ENCODE assay signal across 26 cellular contexts in genomic region chr12:113198286-113198685, GRCh38. TPM values are rescaled to one million over a fixed set of nuclear protein-coding genes. Genes with fewer than 3 reads are reported as not detected.
A peak's percentile ranks its signal among the peaks of the same experiment; 100 is the strongest.
DNase-seq lines count a peak whose midpoint lies in the region; ATAC-seq and TF ChIP-seq lines count a peak whose summit lies in the region.
"Had no signal": no experiment of that assay in that cellular context is flagged by ENCODE, and none has a peak within 500 bp of the region (broad histone marks: within the 10 kb centered on the region; RNA-seq: fewer than 3 reads in every experiment).

No MANE protein-coding gene starts in this region.

- no peak overlapping the region for H3K9ac ChIP-seq in PC-3 (ENCODE audit: low read length)

- H3K36me3 Mint-ChIP-seq in activated T-cell treated with anti-CD3 and anti-CD28 coated beads, Interleukin-2, amount 50 U/mL, for 24 hours (ENCODE audit: low read depth): peaks cover 6% of the 10 kb centered on the region
- H3K36me3 Mint-ChIP-seq in activated T-cell treated with anti-CD3 and anti-CD28 coated beads, Interleukin-2, amount 50 U/mL, for 72 hours (ENCODE audit: insufficient read depth in 2 of 2): no peaks in the 10 kb centered on the region
- H3K36me3 Mint-ChIP-seq in stimulated activated memory B cell treated with anti-CD40 and anti-IgM and Interleukin-4, amounts not matched to agents 10 μg/mL and 1 μg/mL and 100 μg/mL, for 72 hours: peaks cover 6% of the 10 kb centered on the region
- no peaks in the 10 kb centered on the region for H3K36me3 Mint-ChIP-seq in immature natural killer cell
- H3K36me3 Mint-ChIP-seq: activated naive CD8-positive, alpha-beta T cell had no signal

- H3K4me3 ChIP-seq in PC-3 (ENCODE audit: low read length): no peak overlapping the region
- H3K4me3 ChIP-seq: lower lobe of right lung, tibial artery had no signal

- H3K9me3 Mint-ChIP-seq in activated T-cell treated with anti-CD3 and anti-CD28 coated beads, Interleukin-2, amount 50 U/mL, for 24 hours: no peaks in the 10 kb centered on the region
- H3K9me3 Mint-ChIP-seq in activated T-cell treated with anti-CD3 and anti-CD28 coated beads, Interleukin-2, amount 50 U/mL, for 72 hours: no peaks in the 10 kb centered on the region
- H3K9me3 Mint-ChIP-seq in stimulated activated memory B cell treated with anti-CD40 and anti-IgM and Interleukin-4, amounts not matched to agents 10 μg/mL and 1 μg/mL and 100 μg/mL, for 72 hours: no peaks in the 10 kb centered on the region
- no peaks in the 10 kb centered on the region for H3K9me3 Mint-ChIP-seq in immature natural killer cell
- H3K9me3 Mint-ChIP-seq: stimulated activated naive CD8-positive, alpha-beta T cell treated with anti-CD3 and anti-CD28 coated beads, Interleukin-15, amount 100 ng/mL, for 72 hours had no signal

- H3K4me1 ChIP-seq in PC-3 (ENCODE audit: insufficient read depth, low read length): peaks cover 14% of the 10 kb centered on the region

- intact Hi-C loops in PC-3 (cut with micrococcal nuclease): loop anchor here (5.0 kb wide), 3 partner anchors 99 to 159 kb away; partner anchors contain the start of gene PLBD2

- peaks cover 3% of the 10 kb centered on the region for H3K4me1 Mint-ChIP-seq in activated T-cell treated with anti-CD3 and anti-CD28 coated beads, Interleukin-2, amount 50 U/mL, for 24 hours (ENCODE audit: low read depth)
- peaks cover 19% of the 10 kb centered on the region for H3K4me1 Mint-ChIP-seq in activated T-cell treated with anti-CD3 and anti-CD28 coated beads, Interleukin-2, amount 50 U/mL, for 72 hours (ENCODE audit: low read depth)
- H3K4me1 Mint-ChIP-seq in stimulated activated memory B cell treated with anti-CD40 and anti-IgM and Interleukin-4, amounts not matched to agents 10 μg/mL and 1 μg/mL and 100 μg/mL, for 72 hours: peaks cover 22% of the 10 kb centered on the region
- peaks cover 4 to 6% of the 10 kb centered on the region in 2 donors for H3K4me1 Mint-ChIP-seq in immature natural killer cell

- no peaks in the 10 kb centered on the region for H3K9me2 ChIP-seq in PC-3 (replicated peaks; ENCODE audit: low read length)

- H2AFZ ChIP-seq in PC-3 (ENCODE audit: low read length): no peak overlapping the region

- POLR2A ChIA-PET in PC-3 (lab: Charles Lee; ENCODE audit: unreplicated experiment): no interaction called here

- H3K36me3 ChIP-seq in PC-3 (ENCODE audit: low read depth, low read length): no peaks in the 10 kb centered on the region
- H3K36me3 ChIP-seq: lower lobe of right lung, tibial artery had no signal

- DNase-seq in activated T-cell treated with anti-CD3 and anti-CD28 coated beads, Interleukin-2, amount 50 U/mL, for 24 hours: no peak
- no peak for DNase-seq in activated T-cell treated with anti-CD3 and anti-CD28 coated beads, Interleukin-2, amount 50 U/mL, for 72 hours
- no peak for DNase-seq in PC-3
- DNase-seq in glomerular visceral epithelial cell (ENCODE audit: extremely low spot score): peak; percentile 78
- DNase-seq in T1000 (lab: John Stamatoyannopoulos, UW): no peak
- no peak for DNase-seq in immature natural killer cell
- DNase-seq: 8988T; activated CD4-positive, alpha-beta T cell treated with anti-CD3 and anti-CD28 coated beads for 4 hours; Caco-2; effector CD4-positive, alpha-beta T cell; erythroblast; foreskin melanocyte; hippocampal formation; lower lobe of right lung; NCI-H1436 treated with DMSO at 0.1 percent for 48 hours; NCI-H2171; NCI-H526 treated with DMSO at 0.1 percent for 48 hours; nucleus accumbens; Right ventricle myocardium superior; stimulated activated naive CD8-positive, alpha-beta T cell treated with anti-CD3 and anti-CD28 coated beads, Interleukin-15, amount 100 ng/mL, for 72 hours; SW 1271; tibial artery had no signal

- BruUV-seq in PC-3 (replicated peaks; lab: Mats Ljungman, UMichigan): no TSS peak

- no peak overlapping the region for H3K4me3 Mint-ChIP-seq in activated T-cell treated with anti-CD3 and anti-CD28 coated beads, Interleukin-2, amount 50 U/mL, for 24 hours
- H3K4me3 Mint-ChIP-seq in activated T-cell treated with anti-CD3 and anti-CD28 coated beads, Interleukin-2, amount 50 U/mL, for 72 hours: no peak overlapping the region
- no peak overlapping the region for H3K4me3 Mint-ChIP-seq in stimulated activated memory B cell treated with anti-CD40 and anti-IgM and Interleukin-4, amounts not matched to agents 10 μg/mL and 1 μg/mL and 100 μg/mL, for 72 hours
- no peak overlapping the region for H3K4me3 Mint-ChIP-seq in immature natural killer cell
- H3K4me3 Mint-ChIP-seq: activated naive CD8-positive, alpha-beta T cell; stimulated activated naive CD8-positive, alpha-beta T cell treated with anti-CD3 and anti-CD28 coated beads, Interleukin-15, amount 100 ng/mL, for 72 hours had no signal

- no peak for TF ChIP-seq CTCF in PC-3 (conservative IDR thresholded peaks at IDR 0.05; ENCODE audit: low read depth, low read length)

- no peaks in the 10 kb centered on the region for H4K20me1 ChIP-seq in PC-3 (ENCODE audit: low read length)

- no peak overlapping the region for H3K4me2 ChIP-seq in PC-3 (ENCODE audit: low read length)

- no peak for ATAC-seq in activated T-cell treated with anti-CD3 and anti-CD28 coated beads, Interleukin-2, amount 50 U/mL, for 72 hours (replicated peaks in 1 of 2)
- ATAC-seq in PC-3: no peak
- ATAC-seq in stimulated activated memory B cell treated with anti-CD40 and anti-IgM and Interleukin-4, amounts not matched to agents 10 μg/mL and 1 μg/mL and 100 μg/mL, for 72 hours: no peak
- ATAC-seq in GM21619 (IDR thresholded peaks at IDR 0.05; ENCODE audit: unreplicated experiment): no peak
- ATAC-seq: lower lobe of right lung; stimulated activated naive CD8-positive, alpha-beta T cell treated with anti-CD3 and anti-CD28 coated beads, Interleukin-15, amount 100 ng/mL, for 72 hours had no signal

- no peaks in the 10 kb centered on the region for H3K27me3 Mint-ChIP-seq in activated T-cell treated with anti-CD3 and anti-CD28 coated beads, Interleukin-2, amount 50 U/mL, for 24 hours
- no peaks in the 10 kb centered on the region for H3K27me3 Mint-ChIP-seq in activated T-cell treated with anti-CD3 and anti-CD28 coated beads, Interleukin-2, amount 50 U/mL, for 72 hours (ENCODE audit: low read depth)
- no peaks in the 10 kb centered on the region for H3K27me3 Mint-ChIP-seq in stimulated activated memory B cell treated with anti-CD40 and anti-IgM and Interleukin-4, amounts not matched to agents 10 μg/mL and 1 μg/mL and 100 μg/mL, for 72 hours
- H3K27me3 Mint-ChIP-seq in immature natural killer cell (ENCODE audit: low read depth in 3 of 3): peaks cover 0 to 1% (median 1%) of the 10 kb centered on the region in 3 donors
- H3K27me3 Mint-ChIP-seq: activated naive CD8-positive, alpha-beta T cell; stimulated activated naive CD8-positive, alpha-beta T cell treated with anti-CD3 and anti-CD28 coated beads, Interleukin-15, amount 100 ng/mL, for 72 hours had no signal

- peak overlapping the region; percentile 17 for H3K27ac Mint-ChIP-seq in activated T-cell treated with anti-CD3 and anti-CD28 coated beads, Interleukin-2, amount 50 U/mL, for 24 hours
- no peak overlapping the region for H3K27ac Mint-ChIP-seq in activated T-cell treated with anti-CD3 and anti-CD28 coated beads, Interleukin-2, amount 50 U/mL, for 72 hours
- H3K27ac Mint-ChIP-seq in stimulated activated memory B cell treated with anti-CD40 and anti-IgM and Interleukin-4, amounts not matched to agents 10 μg/mL and 1 μg/mL and 100 μg/mL, for 72 hours: peak overlapping the region; percentile 8
- peak overlapping the region in 2 of 6 donors; percentile 32 to 75 for H3K27ac Mint-ChIP-seq in immature natural killer cell
- H3K27ac Mint-ChIP-seq: activated naive CD8-positive, alpha-beta T cell had no signal

- no peaks in the 10 kb centered on the region for H3K9me3 ChIP-seq in PC-3 (ENCODE audit: low read length)
- H3K9me3 ChIP-seq: Caco-2, lower lobe of right lung, tibial artery had no signal

- H3K27me3 ChIP-seq in PC-3 (ENCODE audit: low read length): no peaks in the 10 kb centered on the region
- H3K27me3 ChIP-seq: tibial artery had no signal

- CTCF ChIA-PET in PC-3 (lab: Charles Lee): no interaction called here

- H3K79me2 ChIP-seq in PC-3 (ENCODE audit: low read length): no peaks in the 10 kb centered on the region

- peak overlapping the region; percentile 2; the same call in 1 of the 2 replicates for H3K27ac ChIP-seq in PC-3 (ENCODE audit: low read length)
- H3K27ac ChIP-seq: lower lobe of right lung, tibial artery had no signal

- no peaks in the 10 kb centered on the region for H3F3A ChIP-seq in PC-3 (ENCODE audit: low read length, unreplicated experiment)

RNA-seq across cellular contexts. Expression of gene RITA1, which starts 12.8 kb away (rescaled TPM):
- 10 to 100 TPM; 21.3 to 25.1 TPM for total RNA-seq in activated T-cell treated with anti-CD3 and anti-CD28 coated beads, Interleukin-2, amount 50 U/mL, for 72 hours
- total RNA-seq in PC-3 (2014; rRNA removed): 66.8 and 71.6 TPM in 2 replicates
- polyA plus RNA-seq in immature natural killer cell: 10 to 100 TPM; 31.3 to 36.6 (median 33.1) TPM

RNA-seq across cellular contexts. Expression of gene DDX54, which starts 13.0 kb away (rescaled TPM):
- 10 to 100 TPM; 81.4 to 82.7 TPM for total RNA-seq in activated T-cell treated with anti-CD3 and anti-CD28 coated beads, Interleukin-2, amount 50 U/mL, for 72 hours
- total RNA-seq in PC-3 (2014; rRNA removed): 158 and 309 TPM in 2 replicates
- 10 to 100 TPM in 2 of 3 donors, 1 to 10 TPM in 1; 7.8 to 34.2 (median 11.0) TPM for polyA plus RNA-seq in immature natural killer cell

RNA-seq across cellular contexts. Expression of gene TPCN1, which starts 23.0 kb away (rescaled TPM):
- total RNA-seq in activated T-cell treated with anti-CD3 and anti-CD28 coated beads, Interleukin-2, amount 50 U/mL, for 72 hours: 10 to 100 TPM; 74.7 to 84.0 TPM
- total RNA-seq in PC-3 (2014; rRNA removed): 19.0 and 29.3 TPM in 2 replicates
- polyA plus RNA-seq in immature natural killer cell: 1 to 10 TPM in 2 of 3 donors, not detected in 1; 3.0 to 3.1 TPM

RNA-seq across cellular contexts. Expression of gene CFAP73, which starts 48.8 kb away (rescaled TPM):
- 1 to 10 TPM; 2.0 to 2.1 TPM for total RNA-seq in activated T-cell treated with anti-CD3 and anti-CD28 coated beads, Interleukin-2, amount 50 U/mL, for 72 hours
- not detected in 2 replicates for total RNA-seq in PC-3 (2014; rRNA removed)
- not detected for polyA plus RNA-seq in immature natural killer cell
- total RNA-seq: Right ventricle myocardium superior had no signal
- polyA plus RNA-seq: BJ had no signal
